Comparison of ENCODE assay signal across 1 cellular context in the genomic region with DNA sequence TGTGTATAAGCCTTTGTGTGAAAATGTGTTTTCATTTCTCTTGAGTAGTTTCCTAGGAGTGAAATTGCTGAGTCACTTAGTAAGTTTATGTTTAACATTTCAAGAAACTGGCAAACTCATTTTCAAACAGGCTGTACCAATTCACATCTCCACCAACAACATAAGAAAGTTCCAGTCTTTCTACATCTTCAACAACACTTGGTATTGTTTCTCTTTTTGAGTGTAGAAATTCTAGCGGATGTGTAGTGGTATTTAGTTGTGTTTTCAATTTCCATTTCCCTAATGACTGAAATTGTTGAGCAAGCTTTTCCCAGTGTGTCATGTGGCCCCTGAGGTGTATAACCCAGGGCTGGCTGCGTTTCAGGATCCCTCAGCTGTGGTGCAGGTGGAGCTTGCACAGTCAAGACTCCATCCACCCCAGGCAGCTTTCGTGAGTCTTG.
TF ChIP-seq lines count a peak whose summit lies in the region.

No MANE protein-coding gene starts in this region.

TF ChIP-seq in K562, 482 proteins besides CTCF, POLR2A, EP300 and RAD21 (continued from another document and continues in another):
- TF ChIP-seq, protein P1, sequence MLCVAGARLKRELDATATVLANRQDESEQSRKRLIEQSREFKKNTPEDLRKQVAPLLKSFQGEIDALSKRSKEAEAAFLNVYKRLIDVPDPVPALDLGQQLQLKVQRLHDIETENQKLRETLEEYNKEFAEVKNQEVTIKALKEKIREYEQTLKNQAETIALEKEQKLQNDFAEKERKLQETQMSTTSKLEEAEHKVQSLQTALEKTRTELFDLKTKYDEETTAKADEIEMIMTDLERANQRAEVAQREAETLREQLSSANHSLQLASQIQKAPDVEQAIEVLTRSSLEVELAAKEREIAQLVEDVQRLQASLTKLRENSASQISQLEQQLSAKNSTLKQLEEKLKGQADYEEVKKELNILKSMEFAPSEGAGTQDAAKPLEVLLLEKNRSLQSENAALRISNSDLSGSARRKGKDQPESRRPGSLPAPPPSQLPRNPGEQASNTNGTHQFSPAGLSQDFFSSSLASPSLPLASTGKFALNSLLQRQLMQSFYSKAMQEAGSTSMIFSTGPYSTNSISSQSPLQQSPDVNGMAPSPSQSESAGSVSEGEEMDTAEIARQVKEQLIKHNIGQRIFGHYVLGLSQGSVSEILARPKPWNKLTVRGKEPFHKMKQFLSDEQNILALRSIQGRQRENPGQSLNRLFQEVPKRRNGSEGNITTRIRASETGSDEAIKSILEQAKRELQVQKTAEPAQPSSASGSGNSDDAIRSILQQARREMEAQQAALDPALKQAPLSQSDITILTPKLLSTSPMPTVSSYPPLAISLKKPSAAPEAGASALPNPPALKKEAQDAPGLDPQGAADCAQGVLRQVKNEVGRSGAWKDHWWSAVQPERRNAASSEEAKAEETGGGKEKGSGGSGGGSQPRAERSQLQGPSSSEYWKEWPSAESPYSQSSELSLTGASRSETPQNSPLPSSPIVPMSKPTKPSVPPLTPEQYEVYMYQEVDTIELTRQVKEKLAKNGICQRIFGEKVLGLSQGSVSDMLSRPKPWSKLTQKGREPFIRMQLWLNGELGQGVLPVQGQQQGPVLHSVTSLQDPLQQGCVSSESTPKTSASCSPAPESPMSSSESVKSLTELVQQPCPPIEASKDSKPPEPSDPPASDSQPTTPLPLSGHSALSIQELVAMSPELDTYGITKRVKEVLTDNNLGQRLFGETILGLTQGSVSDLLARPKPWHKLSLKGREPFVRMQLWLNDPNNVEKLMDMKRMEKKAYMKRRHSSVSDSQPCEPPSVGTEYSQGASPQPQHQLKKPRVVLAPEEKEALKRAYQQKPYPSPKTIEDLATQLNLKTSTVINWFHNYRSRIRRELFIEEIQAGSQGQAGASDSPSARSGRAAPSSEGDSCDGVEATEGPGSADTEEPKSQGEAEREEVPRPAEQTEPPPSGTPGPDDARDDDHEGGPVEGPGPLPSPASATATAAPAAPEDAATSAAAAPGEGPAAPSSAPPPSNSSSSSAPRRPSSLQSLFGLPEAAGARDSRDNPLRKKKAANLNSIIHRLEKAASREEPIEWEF (CRISPR knock-in tag; IDR thresholded peaks at IDR 0.05): no peak
- TF ChIP-seq, protein P2, sequence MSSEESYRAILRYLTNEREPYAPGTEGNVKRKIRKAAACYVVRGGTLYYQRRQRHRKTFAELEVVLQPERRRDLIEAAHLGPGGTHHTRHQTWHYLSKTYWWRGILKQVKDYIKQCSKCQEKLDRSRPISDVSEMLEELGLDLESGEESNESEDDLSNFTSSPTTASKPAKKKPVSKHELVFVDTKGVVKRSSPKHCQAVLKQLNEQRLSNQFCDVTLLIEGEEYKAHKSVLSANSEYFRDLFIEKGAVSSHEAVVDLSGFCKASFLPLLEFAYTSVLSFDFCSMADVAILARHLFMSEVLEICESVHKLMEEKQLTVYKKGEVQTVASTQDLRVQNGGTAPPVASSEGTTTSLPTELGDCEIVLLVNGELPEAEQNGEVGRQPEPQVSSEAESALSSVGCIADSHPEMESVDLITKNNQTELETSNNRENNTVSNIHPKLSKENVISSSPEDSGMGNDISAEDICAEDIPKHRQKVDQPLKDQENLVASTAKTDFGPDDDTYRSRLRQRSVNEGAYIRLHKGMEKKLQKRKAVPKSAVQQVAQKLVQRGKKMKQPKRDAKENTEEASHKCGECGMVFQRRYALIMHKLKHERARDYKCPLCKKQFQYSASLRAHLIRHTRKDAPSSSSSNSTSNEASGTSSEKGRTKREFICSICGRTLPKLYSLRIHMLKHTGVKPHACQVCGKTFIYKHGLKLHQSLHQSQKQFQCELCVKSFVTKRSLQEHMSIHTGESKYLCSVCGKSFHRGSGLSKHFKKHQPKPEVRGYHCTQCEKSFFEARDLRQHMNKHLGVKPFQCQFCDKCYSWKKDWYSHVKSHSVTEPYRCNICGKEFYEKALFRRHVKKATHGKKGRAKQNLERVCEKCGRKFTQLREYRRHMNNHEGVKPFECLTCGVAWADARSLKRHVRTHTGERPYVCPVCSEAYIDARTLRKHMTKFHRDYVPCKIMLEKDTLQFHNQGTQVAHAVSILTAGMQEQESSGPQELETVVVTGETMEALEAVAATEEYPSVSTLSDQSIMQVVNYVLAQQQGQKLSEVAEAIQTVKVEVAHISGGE (CRISPR knock-in tag; IDR thresholded peaks at IDR 0.05): no peak
- TF ChIP-seq FOXJ2 (tag; IDR thresholded peaks at IDR 0.05) (0 out of 2 replicates have a peak, but pooled peaks have one; percentile 39), SIN3B (IDR thresholded peaks at IDR 0.05; ENCODE audit: low read depth) (no peak), NR2C1 (IDR thresholded peaks at IDR 0.05) (no peak), NR2C1 (tag; IDR thresholded peaks at IDR 0.05) (peak; percentile 33; the same call in 1 of the 2 replicates), ZNF644 (tag; IDR thresholded peaks at IDR 0.05; ENCODE audit: low read depth) (peak; percentile 42; the same call in 1 of the 2 replicates), KAT2B (IDR thresholded peaks at IDR 0.05; ENCODE audit: low read depth, low read length) (no peak), EHMT2 (IDR thresholded peaks at IDR 0.05) (no peak), ZNF589 (CRISPR knock-in tag; IDR thresholded peaks at IDR 0.05; ENCODE audit: low read depth) (peak; percentile 36; the same call in 1 of the 2 replicates), HDAC8 (tag; IDR thresholded peaks at IDR 0.05) (no peak), SAFB2 (IDR thresholded peaks at IDR 0.05; ENCODE audit: borderline replicate concordance, low read depth, low read length, severe bottlenecking) (no peak), ZKSCAN8 (CRISPR knock-in tag; IDR thresholded peaks at IDR 0.05) (no peak), HMGN3 (IDR thresholded peaks at IDR 0.05; ENCODE audit: borderline replicate concordance, extremely low read depth, insufficient read length, low read depth, low read length) (no peak), ZNF212 (CRISPR knock-in tag; IDR thresholded peaks at IDR 0.05) (no peak), JUND (IDR thresholded peaks at IDR 0.05; ENCODE audit: borderline replicate concordance, low read depth, low read length) (no peak), JUND (tag; IDR thresholded peaks at IDR 0.05; ENCODE audit: borderline replicate concordance, low read depth, low read length) (peak; percentile 7; the same call in 1 of the 3 replicates), KLF1 (tag; IDR thresholded peaks at IDR 0.05) (no peak), FOXP1 (CRISPR knock-in tag; IDR thresholded peaks at IDR 0.05) (no peak), FOXA1 (IDR thresholded peaks at IDR 0.05; ENCODE audit: borderline replicate concordance) (no peak), GATAD2A (IDR thresholded peaks at IDR 0.05) (no peak), TRIM24 (IDR thresholded peaks at IDR 0.05) (0 out of 4 replicates have a peak, but pooled peaks of 1 of the 2 experiments have one; percentile 37), ZNF778 (CRISPR knock-in tag; IDR thresholded peaks at IDR 0.05) (no peak), ASH1L (IDR thresholded peaks at IDR 0.05; ENCODE audit: borderline replicate concordance, low read depth, partially characterized antibody) (no peak), SP2 (IDR thresholded peaks at IDR 0.05; ENCODE audit: extremely low read depth, low read depth, low read length, poor library complexity, severe bottlenecking) (no peak), SRF (CRISPR knock-in tag; IDR thresholded peaks at IDR 0.05) (no peak), MAFK (IDR thresholded peaks at IDR 0.05; ENCODE audit: low read length) (peak; percentile 94), HNRNPH1 (optimal IDR thresholded peaks at IDR 0.05; ENCODE audit: low read depth, low read length) (no peak), SMARCB1 (IDR thresholded peaks at IDR 0.05; ENCODE audit: insufficient read length, low read depth) (no peak), ZNF436 (CRISPR knock-in tag; IDR thresholded peaks at IDR 0.05) (no peak), ESRRA (IDR thresholded peaks at IDR 0.05; ENCODE audit: borderline replicate concordance, low read depth) (no peak), ZNF232 (CRISPR knock-in tag; IDR thresholded peaks at IDR 0.05) (0 out of 2 replicates have a peak, but pooled peaks have one; percentile 81), RBM34 (IDR thresholded peaks at IDR 0.05; ENCODE audit: borderline replicate concordance, insufficient read depth, low read length) (no peak), EWSR1 (IDR thresholded peaks at IDR 0.05; ENCODE audit: borderline replicate concordance, low read depth, partially characterized antibody) (no peak), PML (IDR thresholded peaks at IDR 0.05; ENCODE audit: low read length) (no peak), TSC22D4 (tag; IDR thresholded peaks at IDR 0.05) (no peak)
- TF ChIP-seq, protein P3, sequence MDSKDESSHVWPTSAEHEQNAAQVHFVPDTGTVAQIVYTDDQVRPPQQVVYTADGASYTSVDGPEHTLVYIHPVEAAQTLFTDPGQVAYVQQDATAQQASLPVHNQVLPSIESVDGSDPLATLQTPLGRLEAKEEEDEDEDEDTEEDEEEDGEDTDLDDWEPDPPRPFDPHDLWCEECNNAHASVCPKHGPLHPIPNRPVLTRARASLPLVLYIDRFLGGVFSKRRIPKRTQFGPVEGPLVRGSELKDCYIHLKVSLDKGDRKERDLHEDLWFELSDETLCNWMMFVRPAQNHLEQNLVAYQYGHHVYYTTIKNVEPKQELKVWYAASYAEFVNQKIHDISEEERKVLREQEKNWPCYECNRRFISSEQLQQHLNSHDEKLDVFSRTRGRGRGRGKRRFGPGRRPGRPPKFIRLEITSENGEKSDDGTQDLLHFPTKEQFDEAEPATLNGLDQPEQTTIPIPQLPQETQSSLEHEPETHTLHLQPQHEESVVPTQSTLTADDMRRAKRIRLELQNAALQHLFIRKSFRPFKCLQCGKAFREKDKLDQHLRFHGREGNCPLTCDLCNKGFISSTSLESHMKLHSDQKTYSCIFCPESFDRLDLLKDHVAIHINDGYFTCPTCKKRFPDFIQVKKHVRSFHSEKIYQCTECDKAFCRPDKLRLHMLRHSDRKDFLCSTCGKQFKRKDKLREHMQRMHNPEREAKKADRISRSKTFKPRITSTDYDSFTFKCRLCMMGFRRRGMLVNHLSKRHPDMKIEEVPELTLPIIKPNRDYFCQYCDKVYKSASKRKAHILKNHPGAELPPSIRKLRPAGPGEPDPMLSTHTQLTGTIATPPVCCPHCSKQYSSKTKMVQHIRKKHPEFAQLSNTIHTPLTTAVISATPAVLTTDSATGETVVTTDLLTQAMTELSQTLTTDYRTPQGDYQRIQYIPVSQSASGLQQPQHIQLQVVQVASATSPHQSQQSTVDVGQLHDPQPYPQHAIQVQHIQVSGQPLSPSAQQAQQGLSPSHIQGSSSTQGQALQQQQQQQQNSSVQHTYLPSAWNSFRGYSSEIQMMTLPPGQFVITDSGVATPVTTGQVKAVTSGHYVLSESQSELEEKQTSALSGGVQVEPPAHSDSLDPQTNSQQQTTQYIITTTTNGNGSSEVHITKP (IDR thresholded peaks at IDR 0.05; ENCODE audit: partially characterized antibody): peak; percentile 91
- TF ChIP-seq, protein P4, sequence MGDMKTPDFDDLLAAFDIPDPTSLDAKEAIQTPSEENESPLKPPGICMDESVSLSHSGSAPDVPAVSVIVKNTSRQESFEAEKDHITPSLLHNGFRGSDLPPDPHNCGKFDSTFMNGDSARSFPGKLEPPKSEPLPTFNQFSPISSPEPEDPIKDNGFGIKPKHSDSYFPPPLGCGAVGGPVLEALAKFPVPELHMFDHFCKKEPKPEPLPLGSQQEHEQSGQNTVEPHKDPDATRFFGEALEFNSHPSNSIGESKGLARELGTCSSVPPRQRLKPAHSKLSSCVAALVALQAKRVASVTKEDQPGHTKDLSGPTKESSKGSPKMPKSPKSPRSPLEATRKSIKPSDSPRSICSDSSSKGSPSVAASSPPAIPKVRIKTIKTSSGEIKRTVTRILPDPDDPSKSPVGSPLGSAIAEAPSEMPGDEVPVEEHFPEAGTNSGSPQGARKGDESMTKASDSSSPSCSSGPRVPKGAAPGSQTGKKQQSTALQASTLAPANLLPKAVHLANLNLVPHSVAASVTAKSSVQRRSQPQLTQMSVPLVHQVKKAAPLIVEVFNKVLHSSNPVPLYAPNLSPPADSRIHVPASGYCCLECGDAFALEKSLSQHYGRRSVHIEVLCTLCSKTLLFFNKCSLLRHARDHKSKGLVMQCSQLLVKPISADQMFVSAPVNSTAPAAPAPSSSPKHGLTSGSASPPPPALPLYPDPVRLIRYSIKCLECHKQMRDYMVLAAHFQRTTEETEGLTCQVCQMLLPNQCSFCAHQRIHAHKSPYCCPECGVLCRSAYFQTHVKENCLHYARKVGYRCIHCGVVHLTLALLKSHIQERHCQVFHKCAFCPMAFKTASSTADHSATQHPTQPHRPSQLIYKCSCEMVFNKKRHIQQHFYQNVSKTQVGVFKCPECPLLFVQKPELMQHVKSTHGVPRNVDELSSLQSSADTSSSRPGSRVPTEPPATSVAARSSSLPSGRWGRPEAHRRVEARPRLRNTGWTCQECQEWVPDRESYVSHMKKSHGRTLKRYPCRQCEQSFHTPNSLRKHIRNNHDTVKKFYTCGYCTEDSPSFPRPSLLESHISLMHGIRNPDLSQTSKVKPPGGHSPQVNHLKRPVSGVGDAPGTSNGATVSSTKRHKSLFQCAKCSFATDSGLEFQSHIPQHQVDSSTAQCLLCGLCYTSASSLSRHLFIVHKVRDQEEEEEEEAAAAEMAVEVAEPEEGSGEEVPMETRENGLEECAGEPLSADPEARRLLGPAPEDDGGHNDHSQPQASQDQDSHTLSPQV (IDR thresholded peaks at IDR 0.05): peak; percentile 74
- TF ChIP-seq, protein P5, sequence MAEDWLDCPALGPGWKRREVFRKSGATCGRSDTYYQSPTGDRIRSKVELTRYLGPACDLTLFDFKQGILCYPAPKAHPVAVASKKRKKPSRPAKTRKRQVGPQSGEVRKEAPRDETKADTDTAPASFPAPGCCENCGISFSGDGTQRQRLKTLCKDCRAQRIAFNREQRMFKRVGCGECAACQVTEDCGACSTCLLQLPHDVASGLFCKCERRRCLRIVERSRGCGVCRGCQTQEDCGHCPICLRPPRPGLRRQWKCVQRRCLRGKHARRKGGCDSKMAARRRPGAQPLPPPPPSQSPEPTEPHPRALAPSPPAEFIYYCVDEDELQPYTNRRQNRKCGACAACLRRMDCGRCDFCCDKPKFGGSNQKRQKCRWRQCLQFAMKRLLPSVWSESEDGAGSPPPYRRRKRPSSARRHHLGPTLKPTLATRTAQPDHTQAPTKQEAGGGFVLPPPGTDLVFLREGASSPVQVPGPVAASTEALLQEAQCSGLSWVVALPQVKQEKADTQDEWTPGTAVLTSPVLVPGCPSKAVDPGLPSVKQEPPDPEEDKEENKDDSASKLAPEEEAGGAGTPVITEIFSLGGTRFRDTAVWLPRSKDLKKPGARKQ (CRISPR knock-in tag; IDR thresholded peaks at IDR 0.05): no peak
- TF ChIP-seq, protein P6, sequence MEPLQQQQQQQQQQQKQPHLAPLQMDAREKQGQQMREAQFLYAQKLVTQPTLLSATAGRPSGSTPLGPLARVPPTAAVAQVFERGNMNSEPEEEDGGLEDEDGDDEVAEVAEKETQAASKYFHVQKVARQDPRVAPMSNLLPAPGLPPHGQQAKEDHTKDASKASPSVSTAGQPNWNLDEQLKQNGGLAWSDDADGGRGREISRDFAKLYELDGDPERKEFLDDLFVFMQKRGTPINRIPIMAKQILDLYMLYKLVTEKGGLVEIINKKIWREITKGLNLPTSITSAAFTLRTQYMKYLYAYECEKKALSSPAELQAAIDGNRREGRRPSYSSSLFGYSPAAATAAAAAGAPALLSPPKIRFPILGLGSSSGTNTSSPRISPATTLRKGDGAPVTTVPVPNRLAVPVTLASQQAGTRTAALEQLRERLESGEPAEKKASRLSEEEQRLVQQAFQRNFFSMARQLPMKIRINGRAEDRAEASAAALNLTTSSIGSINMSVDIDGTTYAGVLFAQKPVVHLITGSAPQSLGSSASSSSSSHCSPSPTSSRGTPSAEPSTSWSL (CRISPR knock-in tag; IDR thresholded peaks at IDR 0.05; ENCODE audit: borderline replicate concordance): no peak
